In genomic region chrX:31099536-31100090, GRCh38 we compare ENCODE assay signal across 8 cellular contexts. TPM values are rescaled to one million over a fixed set of nuclear protein-coding genes. Genes with fewer than 3 reads are reported as not detected.
DNase-seq lines count a peak whose midpoint lies in the region; ATAC-seq and TF ChIP-seq lines count a peak whose summit lies in the region.

No MANE protein-coding gene starts in this region.

- H3K9me2 ChIP-seq in PC-3 (replicated peaks; ENCODE audit: low read length): no peaks in the 10 kb centered on the region

- dilution Hi-C loops in mammary epithelial cell (cut with HindIII; ENCODE audit: low sequenced_read_pairs): no loop called here

- H3K79me2 ChIP-seq in mammary epithelial cell (ENCODE audit: insufficient read depth, low read length) (no peaks in the 10 kb centered on the region), PC-3 (ENCODE audit: low read length) (no peaks in the 10 kb centered on the region)

- TF ChIP-seq CTCF in mammary epithelial cell (conservative IDR thresholded peaks at IDR 0.05 in 1 of 2, IDR thresholded peaks at IDR 0.05 in 1 of 2; ENCODE audit: extremely low read depth in 1 of 2, insufficient read depth in 1 of 2, low read depth in 1 of 2, low read length in 2 of 2): no peak
- TF ChIP-seq CTCF in PC-3 (conservative IDR thresholded peaks at IDR 0.05; ENCODE audit: low read depth, low read length): no peak
- TF ChIP-seq CTCF in psoas muscle (IDR thresholded peaks at IDR 0.05): no peak

- BruUV-seq in mammary epithelial cell (replicated peaks; lab: Mats Ljungman, UMichigan) (no TSS peak), PC-3 (replicated peaks; lab: Mats Ljungman, UMichigan) (no TSS peak)

- H3K36me3 ChIP-seq in mammary epithelial cell (ENCODE audit: insufficient read depth, low read length): no peaks in the 10 kb centered on the region
- no peaks in the 10 kb centered on the region for H3K36me3 ChIP-seq in PC-3 (ENCODE audit: low read depth, low read length)
- no peaks in the 10 kb centered on the region for H3K36me3 ChIP-seq in H7 (replicated peaks; ENCODE audit: control insufficient read depth, insufficient read depth, low read length)
- H3K36me3 ChIP-seq in psoas muscle (ENCODE audit: insufficient read depth in 1 of 2, low read depth in 1 of 2): no peaks in the 10 kb centered on the region

- no peaks in the 10 kb centered on the region for H4K20me1 ChIP-seq in mammary epithelial cell (ENCODE audit: insufficient read depth, low read length)
- no peaks in the 10 kb centered on the region for H4K20me1 ChIP-seq in PC-3 (ENCODE audit: low read length)

- H2AFZ ChIP-seq in mammary epithelial cell (ENCODE audit: low read depth, low read length) (peak overlapping the region; percentile 18), PC-3 (ENCODE audit: low read length) (no peak overlapping the region)

- CTCF ChIA-PET in mammary epithelial cell (lab: Charles Lee; ENCODE audit: low non-redundant PET) (no interaction called here), PC-3 (lab: Charles Lee) (no interaction called here)

- H3F3A ChIP-seq in PC-3 (ENCODE audit: low read length, unreplicated experiment): no peaks in the 10 kb centered on the region

- H3K4me2 ChIP-seq in mammary epithelial cell (ENCODE audit: insufficient read depth, low read depth, low read length): no peak overlapping the region
- H3K4me2 ChIP-seq in PC-3 (ENCODE audit: low read length): no peak overlapping the region

- peak; percentile 46 for DNase-seq in mammary epithelial cell
- no peak for DNase-seq in PC-3
- DNase-seq in H7: no peak
- DNase-seq in left lobe of liver (ENCODE audit: low spot score): no peak
- DNase-seq in psoas muscle: no peak

- no peaks in the 10 kb centered on the region for H3K9me3 ChIP-seq in mammary epithelial cell (replicated peaks; ENCODE audit: insufficient read depth, low read length)
- H3K9me3 ChIP-seq in PC-3 (ENCODE audit: low read length): no peaks in the 10 kb centered on the region
- no peaks in the 10 kb centered on the region for H3K9me3 ChIP-seq in psoas muscle

- in situ Hi-C loops in mammary epithelial cell (cut with MboI; ENCODE audit: low sequenced_read_pairs in 2 of 2): no loop called here

- no peak overlapping the region for H3K4me3 ChIP-seq in mammary epithelial cell (replicated peaks in 1 of 3; ENCODE audit: insufficient read depth in 1 of 3, low read depth in 2 of 3, low read length in 3 of 3)
- H3K4me3 ChIP-seq in PC-3 (ENCODE audit: low read length): no peak overlapping the region
- no peak overlapping the region for H3K4me3 ChIP-seq in H7 (ENCODE audit: insufficient read depth, low read depth, low read length)
- H3K4me3 ChIP-seq in psoas muscle: no peak overlapping the region

- H3K27ac ChIP-seq in mammary epithelial cell (ENCODE audit: insufficient read depth, low read depth, low read length) (no peak overlapping the region), PC-3 (ENCODE audit: low read length) (no peak overlapping the region), psoas muscle (no peak overlapping the region)

- POLR2A ChIA-PET in PC-3 (lab: Charles Lee; ENCODE audit: unreplicated experiment): no interaction called here

- intact Hi-C loops in mammary epithelial cell (cut with micrococcal nuclease) (no loop called here), PC-3 (cut with micrococcal nuclease) (no loop called here), psoas muscle (cut with DNase I) (no loop called here)

- H3K4me1 ChIP-seq in mammary epithelial cell (ENCODE audit: insufficient read depth, low read length) (no peaks in the 10 kb centered on the region), PC-3 (ENCODE audit: insufficient read depth, low read length) (no peaks in the 10 kb centered on the region), psoas muscle (no peaks in the 10 kb centered on the region)

- ATAC-seq in GM18517 (IDR thresholded peaks at IDR 0.05; ENCODE audit: unreplicated experiment) (peak; percentile 82), GM21381 (IDR thresholded peaks at IDR 0.05; ENCODE audit: unreplicated experiment) (peak; percentile 76), HG03439 (IDR thresholded peaks at IDR 0.05; ENCODE audit: unreplicated experiment) (peak; percentile 80), PC-3 (no peak), left lobe of liver (no peak), psoas muscle (no peak)

- H3K9ac ChIP-seq in mammary epithelial cell (ENCODE audit: insufficient read depth, low read length): no peak overlapping the region
- no peak overlapping the region for H3K9ac ChIP-seq in PC-3 (ENCODE audit: low read length)

- WGBS in mammary epithelial cell (ENCODE audit: low coverage, missing lambda C conversion rate): 29% methylated on average over 2 of the region's 2 CpGs
- 60 to 71% (median 68%) methylated on average over 2 of the region's 2 CpGs for WGBS in psoas muscle, 3 donors

- no peaks in the 10 kb centered on the region for H3K27me3 ChIP-seq in mammary epithelial cell (ENCODE audit: insufficient read depth, low read length)
- no peaks in the 10 kb centered on the region for H3K27me3 ChIP-seq in PC-3 (ENCODE audit: low read length)
- no peaks in the 10 kb centered on the region for H3K27me3 ChIP-seq in H7 (ENCODE audit: control insufficient read depth, insufficient read depth, low read length)
- no peaks in the 10 kb centered on the region for H3K27me3 ChIP-seq in psoas muscle (ENCODE audit: insufficient read depth in 3 of 3, low read length in 2 of 3)

RNA-seq across cellular contexts. Expression of gene FTHL17, which starts 27.8 kb away (rescaled TPM):
- total RNA-seq in mammary epithelial cell (not detected), PC-3 (2014; rRNA removed) (not detected in 2 replicates), left lobe of liver (not detected), psoas muscle (not detected)
- polyA plus RNA-seq in mammary epithelial cell (not detected), psoas muscle (not detected)
- not detected for polyA minus RNA-seq in mammary epithelial cell
- not detected in 2 replicates for total RNA-seq in H7 (2014; rRNA removed; shearing (Covaris generic))

Comparison
In these comparisons a context has a peak if more than half of its experiments do, and no peak if none do; other contexts are left out.
1. ATAC-seq: peak in GM18517 (single experiment), GM21381 (single experiment) and HG03439 (single experiment); none in PC-3 (single experiment), left lobe of liver (single experiment) and psoas muscle (0 of 4).